Comparison of ENCODE assay signal across 17 cellular contexts in the genomic region with DNA sequence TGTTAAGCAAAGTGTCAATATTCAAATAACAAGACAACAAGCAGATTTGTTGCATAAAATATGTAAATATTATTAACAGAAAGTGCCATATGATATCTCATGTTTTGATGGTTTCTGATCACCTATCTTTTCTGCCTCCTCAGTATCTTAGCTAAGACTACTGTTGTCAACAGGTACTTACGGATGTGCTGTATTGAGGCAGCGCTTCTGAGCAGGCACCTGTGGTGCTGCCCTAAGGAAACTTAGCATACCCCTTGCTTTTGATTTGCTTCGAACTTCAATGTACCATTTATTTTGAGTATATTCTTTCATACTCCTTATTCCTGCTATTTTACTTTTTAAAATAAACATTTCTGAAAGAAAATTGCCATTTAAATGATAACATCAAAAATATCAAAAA. TPM values are rescaled to one million over a fixed set of nuclear protein-coding genes. Genes with fewer than 3 reads are reported as not detected.
"Had no signal": no experiment of that assay in that cellular context is flagged by ENCODE, and none has a peak within 500 bp of the region (broad histone marks: within the 10 kb centered on the region; RNA-seq: fewer than 3 reads in every experiment).

No MANE protein-coding gene starts in this region.

- H3K9me3 Mint-ChIP-seq: neural crest cell; stimulated activated naive B cell treated with anti-CD40 and anti-IgM and Interleukin-4, amounts not matched to agents 10 μg/mL and 1 μg/mL and 100 μg/mL, for 72 hours had no signal

- H3K27me3 ChIP-seq: ovary, vagina had no signal

- H3K27ac Mint-ChIP-seq: activated CD8-positive, alpha-beta memory T cell treated with anti-CD3 and anti-CD28 coated beads, Interleukin-2, amount 10 ng/mL, durations not matched to agents 7 days and 5 days; activated naive CD4-positive, alpha-beta T cell treated with anti-CD3 and anti-CD28 coated beads, Interleukin-2, amount 50 U/mL, for 24 hours; activated T-cell treated with anti-CD3 and anti-CD28 coated beads, Interleukin-2, amount 50 U/mL, for 24 hours; stimulated activated naive B cell treated with anti-CD40 and anti-IgM and Interleukin-4, amounts not matched to agents 10 μg/mL and 1 μg/mL and 100 μg/mL, for 72 hours had no signal

- H3K27ac ChIP-seq: esophagus squamous epithelium, suprapubic skin had no signal

- H3K4me2 ChIP-seq: smooth muscle cell had no signal

- H3K4me3 Mint-ChIP-seq: activated CD8-positive, alpha-beta memory T cell treated with anti-CD3 and anti-CD28 coated beads, Interleukin-2, amount 10 ng/mL, durations not matched to agents 7 days and 5 days; activated naive CD4-positive, alpha-beta T cell treated with anti-CD3 and anti-CD28 coated beads, Interleukin-2, amount 50 U/mL, for 24 hours; activated T-cell treated with anti-CD3 and anti-CD28 coated beads, Interleukin-2, amount 50 U/mL, for 24 hours; neural crest cell; stimulated activated naive B cell treated with anti-CD40 and anti-IgM and Interleukin-4, amounts not matched to agents 10 μg/mL and 1 μg/mL and 100 μg/mL, for 72 hours had no signal

- H3K36me3 Mint-ChIP-seq: activated CD8-positive, alpha-beta memory T cell treated with anti-CD3 and anti-CD28 coated beads, Interleukin-2, amount 10 ng/mL, durations not matched to agents 7 days and 5 days; activated naive CD4-positive, alpha-beta T cell treated with anti-CD3 and anti-CD28 coated beads, Interleukin-2, amount 50 U/mL, for 24 hours; stimulated activated naive B cell treated with anti-CD40 and anti-IgM and Interleukin-4, amounts not matched to agents 10 μg/mL and 1 μg/mL and 100 μg/mL, for 72 hours had no signal

- ATAC-seq: activated CD8-positive, alpha-beta memory T cell treated with anti-CD3 and anti-CD28 coated beads, Interleukin-2, amount 10 ng/mL, durations not matched to agents 7 days and 5 days; stimulated activated naive B cell treated with anti-CD40 and anti-IgM and Interleukin-4, amounts not matched to agents 10 μg/mL and 1 μg/mL and 100 μg/mL, for 72 hours had no signal

- H3K4me1 ChIP-seq: vagina had no signal

- H3K36me3 ChIP-seq: esophagus squamous epithelium, ovary, suprapubic skin, vagina had no signal

- DNase-seq: activated CD4-positive, alpha-beta T cell treated with anti-CD3 and anti-CD28 coated beads, Interleukin-2, amount 50 U/mL, for 48 hours; activated CD4-positive, CD25-positive, alpha-beta regulatory T cell treated with anti-CD3 and anti-CD28 coated beads, Interleukin-2, amount 50 U/mL, for 72 hours; activated CD8-positive, alpha-beta memory T cell treated with anti-CD3 and anti-CD28 coated beads, Interleukin-2, amount 10 ng/mL, durations not matched to agents 7 days and 5 days; activated effector memory CD4-positive, alpha-beta T cell treated with Interleukin-2 at 50 U/mL for 16 hours; activated T-cell treated with anti-CD3 and anti-CD28 coated beads, Interleukin-2, amount 50 U/mL, for 24 hours; amygdala; esophagus squamous epithelium; foreskin melanocyte; head of caudate nucleus; islet precursor cell; ovary; stimulated activated naive B cell treated with anti-CD40 and anti-IgM and Interleukin-4, amounts not matched to agents 10 μg/mL and 1 μg/mL and 100 μg/mL, for 72 hours had no signal

- H3K4me1 Mint-ChIP-seq: activated CD8-positive, alpha-beta memory T cell treated with anti-CD3 and anti-CD28 coated beads, Interleukin-2, amount 10 ng/mL, durations not matched to agents 7 days and 5 days; activated naive CD4-positive, alpha-beta T cell treated with anti-CD3 and anti-CD28 coated beads, Interleukin-2, amount 50 U/mL, for 24 hours had no signal

- H3K4me3 ChIP-seq: esophagus squamous epithelium, ovary, smooth muscle cell, suprapubic skin, vagina had no signal

- H3K9me3 ChIP-seq: esophagus squamous epithelium, ovary, suprapubic skin, vagina had no signal

RNA-seq across cellular contexts. Expression of a gene that starts 5.9 kb away (rescaled TPM):
- total RNA-seq: activated CD8-positive, alpha-beta memory T cell treated with anti-CD3 and anti-CD28 coated beads, Interleukin-2, amount 10 ng/mL, durations not matched to agents 7 days and 5 days had no signal
